8 cellular contexts compared by ENCODE assay signal in genomic region chr12:101051901-101052550, GRCh38.
A peak's percentile ranks its signal among the peaks of the same experiment; 100 is the strongest.
DNase-seq lines count a peak whose midpoint lies in the region; ATAC-seq and TF ChIP-seq lines count a peak whose summit lies in the region.
"Had no signal": no experiment of that assay in that cellular context is flagged by ENCODE, and none has a peak within 500 bp of the region (broad histone marks: within the 10 kb centered on the region; RNA-seq: fewer than 3 reads in every experiment).

No MANE protein-coding gene starts in this region.

- H3K4me2 ChIP-seq in HCT116 (ENCODE audit: low read length) = peak overlapping the region; percentile 65

- intact Hi-C loops in HCT116 (cut with micrococcal nuclease) = no loop called here
- intact Hi-C loops in transverse colon (cut with DNase I; ENCODE audit: low total_unique reads) = no loop called here
- intact Hi-C loops in spleen (cut with DNase I; ENCODE audit: low total_unique reads) = no loop called here

- in situ Hi-C loops in SK-MEL-5 (cut with HindIII; ENCODE audit: low pct_unique_long_range_greater_than_20kb, low sequenced_read_pairs) (no loop called here), transverse colon (cut with MboI; ENCODE audit: low pct_ligation_motif_present in 1 of 4, low pct_unique_long_range_greater_than_20kb in 1 of 4, low sequenced_read_pairs in 3 of 4) (no loop called here)

- TF ChIP-seq CTCF in HCT116 (IDR thresholded peaks at IDR 0.05 in 2 of 3, conservative IDR thresholded peaks at IDR 0.05 in 1 of 3; ENCODE audit: borderline replicate concordance in 1 of 3, insufficient read depth in 1 of 3, low read depth in 2 of 3, low read length in 2 of 3) = no peak
- TF ChIP-seq CTCF in transverse colon (IDR thresholded peaks at IDR 0.05) = no peak
- TF ChIP-seq CTCF in spleen (IDR thresholded peaks at IDR 0.05 in 8 of 11, conservative IDR thresholded peaks at IDR 0.05 in 3 of 11) = no peak

- TF ChIP-seq RAD21 in HCT116 (IDR thresholded peaks at IDR 0.05; ENCODE audit: low read depth) = peak; percentile 32

- CTCF ChIA-PET in HCT116 (lab: Charles Lee) = no interaction called here

- no peak for TF ChIP-seq EP300 in transverse colon (IDR thresholded peaks at IDR 0.05; ENCODE audit: low read depth)

- H3K4me3 ChIP-seq in HCT116 (replicated peaks in 1 of 2; ENCODE audit: low read depth in 1 of 2, low read length in 2 of 2) (peak overlapping the region in 1 of 2 experiments; percentile 26; a peak in 2 of 4 replicates), transverse colon (no peak overlapping the region), spleen (no peak overlapping the region)
- H3K4me3 ChIP-seq: thyroid gland had no signal

- no peaks in the 10 kb centered on the region for H4K20me1 ChIP-seq in HCT116 (ENCODE audit: insufficient read depth)

- BruUV-seq in HCT116 (replicated peaks; lab: Mats Ljungman, UMichigan) = no TSS peak

- ATAC-seq in HCT116 = peak; percentile 93
- no peak for ATAC-seq in HG02571 (IDR thresholded peaks at IDR 0.05; ENCODE audit: unreplicated experiment)

- TF ChIP-seq POLR2A in HCT116 (IDR thresholded peaks at IDR 0.05; ENCODE audit: borderline replicate concordance, extremely low read depth, insufficient read depth, insufficient read length) (no peak), transverse colon (IDR thresholded peaks at IDR 0.05) (no peak), spleen (IDR thresholded peaks at IDR 0.05) (no peak)

- no peaks in the 10 kb centered on the region for H3K27me3 ChIP-seq in HCT116 (ENCODE audit: insufficient read depth, low read length)
- no peaks in the 10 kb centered on the region for H3K27me3 ChIP-seq in transverse colon
- H3K27me3 ChIP-seq in spleen (replicated peaks in 1 of 7) = no peaks in the 10 kb centered on the region
- H3K27me3 ChIP-seq: thyroid gland had no signal

- no peaks in the 10 kb centered on the region for H3K79me2 ChIP-seq in HCT116 (ENCODE audit: insufficient read depth, low read length)

- WGBS in transverse colon (ENCODE audit: low coverage in 1 of 2), 2 donors = 34 to 43% methylated on average over 5 to 8 of the region's 8 CpGs
- 58 to 64% (median 62%) methylated on average over 8 of the region's 8 CpGs for WGBS in spleen, 5 donors

- POLR2A ChIA-PET in HCT116 (lab: Charles Lee) = no interaction called here

- peak overlapping the region; percentile 37 for H3K27ac ChIP-seq in HCT116 (ENCODE audit: low read depth, low read length)
- H3K27ac ChIP-seq in transverse colon = peak overlapping the region; percentile 60 to 79 (median 68)
- peak overlapping the region in 4 of 8 donors; percentile 4 to 24 (median 12) for H3K27ac ChIP-seq in spleen
- H3K27ac ChIP-seq: thyroid gland had no signal

- RAD21 ChIA-PET in HCT116 (lab: Charles Lee; ENCODE audit: low non-redundant PET in 1 of 2, low total read pairs in 2 of 2, uncharacterized antibody in 2 of 2, unreplicated experiment in 2 of 2) = no interaction called here

- DNase-seq in HCT116 (ENCODE audit: low read depth, low spot score) (peak; percentile 88), SK-MEL-5 (ENCODE audit: low read depth, low spot score) (peak; percentile 61), glomerular endothelial cell (ENCODE audit: extremely low read depth, low read depth, low spot score) (peak; percentile 80), transverse colon (peak; percentile 59), CD1c-positive myeloid dendritic cell (ENCODE audit: extremely low spot score) (no peak), spleen (no peak)
- DNase-seq: thyroid gland had no signal

- peak overlapping the region; percentile 23 for H3K9ac ChIP-seq in HCT116 (ENCODE audit: low read length)

- no peaks in the 10 kb centered on the region for H3K36me3 ChIP-seq in HCT116 (ENCODE audit: control insufficient read depth in 1 of 2, insufficient read depth in 2 of 2, low read length in 2 of 2)
- no peaks in the 10 kb centered on the region for H3K36me3 ChIP-seq in transverse colon
- no peaks in the 10 kb centered on the region for H3K36me3 ChIP-seq in spleen
- H3K36me3 ChIP-seq: thyroid gland had no signal

- H3K9me2 ChIP-seq in HCT116 (ENCODE audit: insufficient read depth) = no peaks in the 10 kb centered on the region

- H3K4me1 ChIP-seq in HCT116 (ENCODE audit: control insufficient read depth in 1 of 2, insufficient read depth in 2 of 2, low read length in 2 of 2) (peaks cover 19 to 24% of the 10 kb centered on the region in 2 experiments; a peak in 3 of 4 replicates), transverse colon (peaks cover 0 to 18% (median 7%) of the 10 kb centered on the region in 4 donors), spleen (no peaks in the 10 kb centered on the region)
- H3K4me1 ChIP-seq: thyroid gland had no signal

- H3K9me3 ChIP-seq in HCT116 (ENCODE audit: control insufficient read depth in 1 of 2, insufficient read depth in 1 of 2, low read depth in 1 of 2, low read length in 2 of 2) = no peaks in the 10 kb centered on the region
- no peaks in the 10 kb centered on the region for H3K9me3 ChIP-seq in transverse colon
- peaks cover 0 to 3% (median 0%) of the 10 kb centered on the region in 8 donors for H3K9me3 ChIP-seq in spleen
- H3K9me3 ChIP-seq: thyroid gland had no signal

- peak overlapping the region; percentile 72 for H2AFZ ChIP-seq in HCT116 (ENCODE audit: low read depth, low read length, poor library complexity, severe bottlenecking)

TF ChIP-seq in HCT116, 20 proteins besides CTCF, POLR2A, EP300 and RAD21:
- TF ChIP-seq CEBPB (IDR thresholded peaks at IDR 0.05; ENCODE audit: low read depth) (peak; percentile 63), FOSL1 (IDR thresholded peaks at IDR 0.05; ENCODE audit: low read depth) (peak; percentile 97), YY1 (IDR thresholded peaks at IDR 0.05; ENCODE audit: extremely low read depth, insufficient replicate concordance, low read depth, low read length) (peak; percentile 49), ZFX (IDR thresholded peaks at IDR 0.05) (no peak), CBX3 (IDR thresholded peaks at IDR 0.05; ENCODE audit: low read depth) (peak; percentile 84; the same call in 1 of the 2 replicates), SP1 (IDR thresholded peaks at IDR 0.05; ENCODE audit: low read depth) (peak; percentile 89), JUND (IDR thresholded peaks at IDR 0.05) (peak; percentile 97), EZH2 (IDR thresholded peaks at IDR 0.05) (no peak), EGR1 (IDR thresholded peaks at IDR 0.05; ENCODE audit: low read depth) (peak; percentile 48; the same call in 1 of the 2 replicates), SIN3A (IDR thresholded peaks at IDR 0.05; ENCODE audit: low read depth) (peak; percentile 44; the same call in 1 of the 2 replicates), POLR2AphosphoS5 (IDR thresholded peaks at IDR 0.05; ENCODE audit: low read depth, low read length) (peak; percentile 32; the same call in 1 of the 2 replicates), TCF7L2 (IDR thresholded peaks at IDR 0.05; ENCODE audit: borderline replicate concordance, extremely low read depth, insufficient read depth, insufficient read length) (peak; percentile 72), ATF3 (IDR thresholded peaks at IDR 0.05) (0 out of 2 replicates have a peak, but pooled peaks have one; percentile 25)
- TF ChIP-seq, protein P1, sequence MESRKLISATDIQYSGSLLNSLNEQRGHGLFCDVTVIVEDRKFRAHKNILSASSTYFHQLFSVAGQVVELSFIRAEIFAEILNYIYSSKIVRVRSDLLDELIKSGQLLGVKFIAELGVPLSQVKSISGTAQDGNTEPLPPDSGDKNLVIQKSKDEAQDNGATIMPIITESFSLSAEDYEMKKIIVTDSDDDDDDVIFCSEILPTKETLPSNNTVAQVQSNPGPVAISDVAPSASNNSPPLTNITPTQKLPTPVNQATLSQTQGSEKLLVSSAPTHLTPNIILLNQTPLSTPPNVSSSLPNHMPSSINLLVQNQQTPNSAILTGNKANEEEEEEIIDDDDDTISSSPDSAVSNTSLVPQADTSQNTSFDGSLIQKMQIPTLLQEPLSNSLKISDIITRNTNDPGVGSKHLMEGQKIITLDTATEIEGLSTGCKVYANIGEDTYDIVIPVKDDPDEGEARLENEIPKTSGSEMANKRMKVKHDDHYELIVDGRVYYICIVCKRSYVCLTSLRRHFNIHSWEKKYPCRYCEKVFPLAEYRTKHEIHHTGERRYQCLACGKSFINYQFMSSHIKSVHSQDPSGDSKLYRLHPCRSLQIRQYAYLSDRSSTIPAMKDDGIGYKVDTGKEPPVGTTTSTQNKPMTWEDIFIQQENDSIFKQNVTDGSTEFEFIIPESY (IDR thresholded peaks at IDR 0.05; ENCODE audit: extremely low read depth, insufficient replicate concordance, low read length) = no peak

Comparison
In these comparisons a context has a peak if more than half of its experiments do, and no peak if none do; other contexts are left out.
1. DNase-seq: peak in HCT116 (single experiment), SK-MEL-5 (single experiment), glomerular endothelial cell (single experiment) and transverse colon (single experiment); none in CD1c-positive myeloid dendritic cell (single experiment) and spleen (single experiment).